ENCODE assay signal across 8 cellular contexts in genomic region chr3:155744091-155744625, GRCh38. TPM values are rescaled to one million over a fixed set of nuclear protein-coding genes. Genes with fewer than 3 reads are reported as not detected.
A peak's percentile ranks its signal among the peaks of the same experiment; 100 is the strongest.
DNase-seq lines count a peak whose midpoint lies in the region; ATAC-seq and TF ChIP-seq lines count a peak whose summit lies in the region.

No MANE protein-coding gene starts in this region.

- peak; percentile 76 for DNase-seq in COR-L47 (lab: John Stamatoyannopoulos, UW)
- DNase-seq in SK-N-DZ (ENCODE audit: low spot score) = peak; percentile 71
- peak in 32 of 56 donors; percentile 3 to 71 (median 32) for DNase-seq in amygdala (lab: John Stamatoyannopoulos, UW)
- DNase-seq in skeletal muscle cell (ENCODE audit: low read depth) = no peak
- DNase-seq in NOMO-1 (lab: John Stamatoyannopoulos, UW; ENCODE audit: unreplicated experiment in 2 of 2) = no peak

- no peaks in the 10 kb centered on the region for H4K20me1 ChIP-seq in KMS-11 (ENCODE audit: insufficient read depth)

- no peaks in the 10 kb centered on the region for H3K27me3 ChIP-seq in KMS-11 (ENCODE audit: insufficient read depth, low read depth)

- no peak overlapping the region for H3K27ac ChIP-seq in KMS-11

- peaks cover 6% of the 10 kb centered on the region for H3K4me1 ChIP-seq in KMS-11 (ENCODE audit: low read depth, poor library complexity, severe bottlenecking)

- peak; percentile 48 for ATAC-seq in GM21528 (IDR thresholded peaks at IDR 0.05; ENCODE audit: low FRiP score, unreplicated experiment)

- H3K4me2 ChIP-seq in KMS-11 = peak overlapping the region; percentile 80

- TF ChIP-seq CTCF in KMS-11 (conservative IDR thresholded peaks at IDR 0.05; ENCODE audit: low read depth, low read length) = no peak

- peak overlapping the region; percentile 88 for H2AFZ ChIP-seq in KMS-11 (ENCODE audit: low read depth)

- H3K36me3 ChIP-seq in KMS-11 (ENCODE audit: insufficient read depth) = no peaks in the 10 kb centered on the region

- H3K79me2 ChIP-seq in KMS-11 (ENCODE audit: insufficient read depth, low read depth) = no peaks in the 10 kb centered on the region

- H3K4me3 ChIP-seq in KMS-11 (IDR thresholded peaks at IDR 0.05; ENCODE audit: insufficient read depth, low read depth, low read length) = peak overlapping the region; percentile 94
- peak overlapping the region; percentile 93 for H3K4me3 ChIP-seq in iPS-11a (ENCODE audit: low read depth, low read length)
- peak overlapping the region; percentile 72 for H3K4me3 ChIP-seq in skeletal muscle cell (ENCODE audit: low read depth, low read length)

- peak overlapping the region; percentile 47 for H3K9ac ChIP-seq in KMS-11

RNA-seq across cellular contexts. Expression of gene PLCH1, which starts 0.7 kb away (rescaled TPM):
- polyA plus RNA-seq in SK-N-DZ (2014; cell fraction: cytosol; rRNA removed) = 0.57 and 0.59 TPM in 2 replicates
- polyA plus RNA-seq in SK-N-DZ (2014; cell fraction: nucleus; rRNA removed) = 0.99 and 1.1 TPM in 2 replicates

Comparison
In these comparisons a context has a peak if more than half of its experiments do, and no peak if none do; other contexts are left out.
1. DNase-seq: peak in COR-L47 (single experiment), SK-N-DZ (single experiment) and amygdala (32 of 56); none in skeletal muscle cell (single experiment) and NOMO-1 (0 of 2).
2. Peak in every context shown above with its lines, with median percentiles within 50 percentile points of each other: H3K4me3 ChIP-seq.